Comparison of ENCODE assay signal across 8 cellular contexts in the genomic region with DNA sequence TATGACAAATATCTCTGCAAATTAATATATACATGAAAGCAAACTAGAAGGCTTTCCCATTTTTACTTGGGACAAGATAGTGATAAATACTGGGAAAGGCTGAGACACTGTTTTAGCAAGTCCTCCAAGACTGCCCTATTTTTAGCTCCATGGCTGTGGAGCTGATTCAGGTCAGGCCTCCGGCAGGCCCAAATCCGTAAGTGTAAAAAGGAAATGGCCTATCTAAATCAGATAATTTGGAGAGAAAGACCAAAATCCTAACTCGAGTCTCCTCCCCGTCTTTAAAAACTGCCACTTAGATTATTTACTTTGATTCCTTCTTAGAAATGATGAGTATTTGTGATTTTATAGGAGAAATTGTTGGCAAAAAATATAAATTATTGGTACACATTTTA. TPM values are rescaled to one million over a fixed set of nuclear protein-coding genes. Genes with fewer than 3 reads are reported as not detected.
DNase-seq lines count a peak whose midpoint lies in the region; ATAC-seq and TF ChIP-seq lines count a peak whose summit lies in the region.

No MANE protein-coding gene starts in this region.

- H3K36me3 ChIP-seq in MG63 = peaks cover 14% of the 10 kb centered on the region

- intact Hi-C loops in lower leg skin (cut with DNase I; ENCODE audit: low total_unique reads) = no loop called here

- 9% methylated on average over 4 of the region's 4 CpGs for WGBS in lower leg skin, 2 donors

- DNase-seq in AG09309 (ENCODE audit: low read depth) (no peak), MG63 (no peak), cerebellar cortex (ENCODE audit: low spot score) (peak; percentile 60), myocyte (ENCODE audit: low read depth) (peak; percentile 63), lower leg skin (ENCODE audit: low spot score in 2 of 2) (no peak), NOMO-1 treated with DMSO at 0.1 percent for 48 hours (lab: John Stamatoyannopoulos, UW; ENCODE audit: unreplicated experiment) (no peak)

- H3K4me3 ChIP-seq in AG09309 (ENCODE audit: control insufficient read depth, low read depth, low read length) (peak overlapping the region; percentile 2; the same call in 1 of the 2 replicates), MG63 (peak overlapping the region; percentile 85), lower leg skin (ENCODE audit: low read depth, poor library complexity, severe bottlenecking) (no peak overlapping the region)

- ATAC-seq in HG03025 (IDR thresholded peaks at IDR 0.05; ENCODE audit: low FRiP score, unreplicated experiment) (no peak), GM18505 (IDR thresholded peaks at IDR 0.05; ENCODE audit: unreplicated experiment) (no peak)

- H3K27me3 ChIP-seq in MG63 = no peaks in the 10 kb centered on the region

- H3K9me3 ChIP-seq in MG63 = no peaks in the 10 kb centered on the region

- TF ChIP-seq POLR2A in lower leg skin (IDR thresholded peaks at IDR 0.05) (no peak), GM18505 (IDR thresholded peaks at IDR 0.05; ENCODE audit: borderline replicate concordance, extremely low read depth, insufficient read depth, insufficient read length) (no peak)

- no peak for TF ChIP-seq CTCF in AG09309 (IDR thresholded peaks at IDR 0.05; ENCODE audit: control insufficient read depth, insufficient read depth, low read depth, low read length, missing control alignments)
- TF ChIP-seq CTCF in lower leg skin (IDR thresholded peaks at IDR 0.05) = no peak

RNA-seq across cellular contexts. Expression of gene OTUD4, which starts 2.9 kb away (rescaled TPM):
- total RNA-seq in MG63 (2014; rRNA removed; shearing (Covaris generic); ENCODE audit: low replicate concordance) = 5.2 and 21.9 TPM in 2 replicates
- total RNA-seq in myocyte = 53.5 and 81.4 TPM in 2 replicates
- polyA plus RNA-seq in myocyte (2012) = 16.6 TPM
- total RNA-seq in lower leg skin = 10 to 100 TPM; 26.7 to 38.2 (median 36.1) TPM

Comparison
In these comparisons a context has a peak if more than half of its experiments do, and no peak if none do; other contexts are left out.
1. DNase-seq: peak in cerebellar cortex (single experiment) and myocyte (single experiment); none in AG09309 (single experiment), MG63 (single experiment), lower leg skin (0 of 2) and NOMO-1 treated with DMSO at 0.1 percent for 48 hours (single experiment).